Comparison of ENCODE assay signal across 1 cellular context in the genomic region with DNA sequence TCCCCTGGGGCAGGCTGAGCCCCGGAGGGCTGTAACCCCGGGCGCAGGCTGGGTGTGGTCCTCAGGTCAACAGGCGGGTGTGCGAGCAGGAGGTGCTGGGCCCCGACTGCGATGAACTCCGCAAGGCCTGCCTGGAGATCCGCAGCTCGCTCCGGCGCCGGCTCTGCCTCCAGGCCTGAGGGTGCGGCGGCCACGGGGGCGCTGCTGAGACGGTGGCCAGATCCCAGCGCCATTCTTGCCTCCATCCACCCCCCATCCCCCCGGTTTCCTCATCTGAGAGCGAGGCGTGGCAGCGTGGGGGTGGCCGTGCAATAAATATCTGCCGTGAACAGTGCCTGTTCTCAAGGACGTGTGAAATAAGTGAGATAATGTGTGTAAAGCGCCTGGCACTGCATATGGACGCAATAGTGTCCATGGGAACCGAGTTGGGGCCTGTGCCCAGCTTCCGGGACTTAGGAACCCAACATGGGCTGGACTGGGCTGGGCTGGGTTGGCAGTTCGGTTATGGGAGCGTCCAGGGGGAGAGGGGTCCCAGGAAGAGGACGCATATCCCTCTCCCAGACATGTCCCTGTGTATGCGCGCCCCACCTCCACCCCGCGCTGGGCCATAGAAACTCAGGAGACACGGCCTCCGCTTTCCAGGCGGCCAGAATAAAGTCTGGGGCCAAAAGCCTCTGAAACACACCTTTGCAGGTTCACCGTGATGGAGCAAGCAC.
A peak's percentile ranks its signal among the peaks of the same experiment; 100 is the strongest.
TF ChIP-seq lines count a peak whose summit lies in the region.

No MANE protein-coding gene starts in this region.

TF ChIP-seq in HEK293, 187 proteins besides CTCF, POLR2A, EP300 and RAD21 (continued from another document and continues in another):
- TF ChIP-seq, protein P1, sequence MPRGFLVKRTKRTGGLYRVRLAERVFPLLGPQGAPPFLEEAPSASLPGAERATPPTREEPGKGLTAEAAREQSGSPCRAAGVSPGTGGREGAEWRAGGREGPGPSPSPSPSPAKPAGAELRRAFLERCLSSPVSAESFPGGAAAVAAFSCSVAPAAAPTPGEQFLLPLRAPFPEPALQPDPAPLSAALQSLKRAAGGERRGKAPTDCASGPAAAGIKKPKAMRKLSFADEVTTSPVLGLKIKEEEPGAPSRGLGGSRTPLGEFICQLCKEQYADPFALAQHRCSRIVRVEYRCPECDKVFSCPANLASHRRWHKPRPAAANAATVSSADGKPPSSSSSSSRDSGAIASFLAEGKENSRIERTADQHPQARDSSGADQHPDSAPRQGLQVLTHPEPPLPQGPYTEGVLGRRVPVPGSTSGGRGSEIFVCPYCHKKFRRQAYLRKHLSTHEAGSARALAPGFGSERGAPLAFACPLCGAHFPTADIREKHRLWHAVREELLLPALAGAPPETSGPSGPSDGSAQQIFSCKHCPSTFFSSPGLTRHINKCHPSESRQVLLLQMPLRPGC (tag by site-specific recombination; IDR thresholded peaks at IDR 0.05) = no peak
- no peak for TF ChIP-seq ZNF560 (tag by site-specific recombination; IDR thresholded peaks at IDR 0.05; ENCODE audit: borderline replicate concordance)
- TF ChIP-seq ZFP69B (tag by site-specific recombination; IDR thresholded peaks at IDR 0.05) = peak; percentile 53; the same call in 1 of the 2 replicates
- TF ChIP-seq ZNF664 (tag by site-specific recombination; IDR thresholded peaks at IDR 0.05) = no peak
- peak; percentile 76 for TF ChIP-seq ZBTB8A (tag by site-specific recombination; IDR thresholded peaks at IDR 0.05)
- TF ChIP-seq ZNF571 (tag by site-specific recombination; IDR thresholded peaks at IDR 0.05) = no peak
- no peak for TF ChIP-seq BCL11B (tag by site-specific recombination; IDR thresholded peaks at IDR 0.05; ENCODE audit: low read depth)
- TF ChIP-seq ZNF155 (tag by site-specific recombination; IDR thresholded peaks at IDR 0.05) = no peak
- TF ChIP-seq ZNF266 (tag by site-specific recombination; IDR thresholded peaks at IDR 0.05; ENCODE audit: low read depth) = no peak
- TF ChIP-seq BCL11A (tag by site-specific recombination; IDR thresholded peaks at IDR 0.05; ENCODE audit: low read depth) = no peak
- TF ChIP-seq, protein P2, sequence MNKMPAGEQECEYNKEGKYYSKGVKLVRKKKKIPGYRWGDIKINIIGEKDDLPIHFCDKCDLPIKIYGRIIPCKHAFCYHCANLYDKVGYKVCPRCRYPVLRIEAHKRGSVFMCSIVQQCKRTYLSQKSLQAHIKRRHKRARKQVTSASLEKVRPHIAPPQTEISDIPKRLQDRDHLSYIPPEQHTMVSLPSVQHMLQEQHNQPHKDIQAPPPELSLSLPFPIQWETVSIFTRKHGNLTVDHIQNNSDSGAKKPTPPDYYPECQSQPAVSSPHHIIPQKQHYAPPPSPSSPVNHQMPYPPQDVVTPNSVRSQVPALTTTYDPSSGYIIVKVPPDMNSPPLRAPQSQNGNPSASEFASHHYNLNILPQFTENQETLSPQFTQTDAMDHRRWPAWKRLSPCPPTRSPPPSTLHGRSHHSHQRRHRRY (tag by site-specific recombination; IDR thresholded peaks at IDR 0.05) = 0 out of 2 replicates have a peak, but pooled peaks have one; percentile 18
- TF ChIP-seq WT1 (tag by site-specific recombination; IDR thresholded peaks at IDR 0.05) = no peak
- TF ChIP-seq ZNF777 (tag by site-specific recombination; IDR thresholded peaks at IDR 0.05; ENCODE audit: borderline replicate concordance) = no peak
- no peak for TF ChIP-seq GFI1B (tag by site-specific recombination; IDR thresholded peaks at IDR 0.05)
- TF ChIP-seq, protein P3, sequence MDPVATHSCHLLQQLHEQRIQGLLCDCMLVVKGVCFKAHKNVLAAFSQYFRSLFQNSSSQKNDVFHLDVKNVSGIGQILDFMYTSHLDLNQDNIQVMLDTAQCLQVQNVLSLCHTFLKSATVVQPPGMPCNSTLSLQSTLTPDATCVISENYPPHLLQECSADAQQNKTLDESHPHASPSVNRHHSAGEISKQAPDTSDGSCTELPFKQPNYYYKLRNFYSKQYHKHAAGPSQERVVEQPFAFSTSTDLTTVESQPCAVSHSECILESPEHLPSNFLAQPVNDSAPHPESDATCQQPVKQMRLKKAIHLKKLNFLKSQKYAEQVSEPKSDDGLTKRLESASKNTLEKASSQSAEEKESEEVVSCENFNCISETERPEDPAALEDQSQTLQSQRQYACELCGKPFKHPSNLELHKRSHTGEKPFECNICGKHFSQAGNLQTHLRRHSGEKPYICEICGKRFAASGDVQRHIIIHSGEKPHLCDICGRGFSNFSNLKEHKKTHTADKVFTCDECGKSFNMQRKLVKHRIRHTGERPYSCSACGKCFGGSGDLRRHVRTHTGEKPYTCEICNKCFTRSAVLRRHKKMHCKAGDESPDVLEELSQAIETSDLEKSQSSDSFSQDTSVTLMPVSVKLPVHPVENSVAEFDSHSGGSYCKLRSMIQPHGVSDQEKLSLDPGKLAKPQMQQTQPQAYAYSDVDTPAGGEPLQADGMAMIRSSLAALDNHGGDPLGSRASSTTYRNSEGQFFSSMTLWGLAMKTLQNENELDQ (tag by site-specific recombination; IDR thresholded peaks at IDR 0.05; ENCODE audit: low read depth) = no peak
- TF ChIP-seq ZIC2 (tag by site-specific recombination; IDR thresholded peaks at IDR 0.05) = peak; percentile 76
- no peak for TF ChIP-seq HOXC10 (CRISPR knock-in tag; IDR thresholded peaks at IDR 0.05)
- TF ChIP-seq ZNF530 (tag by site-specific recombination; IDR thresholded peaks at IDR 0.05; ENCODE audit: low read depth) = no peak
- TF ChIP-seq HOXA7 (CRISPR knock-in tag; IDR thresholded peaks at IDR 0.05; ENCODE audit: borderline replicate concordance) = no peak
- no peak for TF ChIP-seq SP2 (tag by site-specific recombination; IDR thresholded peaks at IDR 0.05)
- peak; percentile 94 for TF ChIP-seq ZNF600 (tag by site-specific recombination; IDR thresholded peaks at IDR 0.05)
- TF ChIP-seq ZNF558 (tag by site-specific recombination; IDR thresholded peaks at IDR 0.05) = no peak
- TF ChIP-seq KLF1 (tag by site-specific recombination; IDR thresholded peaks at IDR 0.05) = peak; percentile 69
- TF ChIP-seq ZNF585B (tag by site-specific recombination; IDR thresholded peaks at IDR 0.05) = no peak
- no peak for TF ChIP-seq ZNF211 (tag by site-specific recombination; IDR thresholded peaks at IDR 0.05; ENCODE audit: low read depth)
- no peak for TF ChIP-seq ZNF23 (tag by site-specific recombination; IDR thresholded peaks at IDR 0.05; ENCODE audit: borderline replicate concordance)
- no peak for TF ChIP-seq ZNF623 (tag by site-specific recombination; IDR thresholded peaks at IDR 0.05)
- TF ChIP-seq ZNF335 (tag by site-specific recombination; conservative IDR thresholded peaks at IDR 0.05) = peak; percentile 100
- TF ChIP-seq ZNF555 (tag by site-specific recombination; conservative IDR thresholded peaks at IDR 0.05) = no peak
- TF ChIP-seq, protein P4, sequence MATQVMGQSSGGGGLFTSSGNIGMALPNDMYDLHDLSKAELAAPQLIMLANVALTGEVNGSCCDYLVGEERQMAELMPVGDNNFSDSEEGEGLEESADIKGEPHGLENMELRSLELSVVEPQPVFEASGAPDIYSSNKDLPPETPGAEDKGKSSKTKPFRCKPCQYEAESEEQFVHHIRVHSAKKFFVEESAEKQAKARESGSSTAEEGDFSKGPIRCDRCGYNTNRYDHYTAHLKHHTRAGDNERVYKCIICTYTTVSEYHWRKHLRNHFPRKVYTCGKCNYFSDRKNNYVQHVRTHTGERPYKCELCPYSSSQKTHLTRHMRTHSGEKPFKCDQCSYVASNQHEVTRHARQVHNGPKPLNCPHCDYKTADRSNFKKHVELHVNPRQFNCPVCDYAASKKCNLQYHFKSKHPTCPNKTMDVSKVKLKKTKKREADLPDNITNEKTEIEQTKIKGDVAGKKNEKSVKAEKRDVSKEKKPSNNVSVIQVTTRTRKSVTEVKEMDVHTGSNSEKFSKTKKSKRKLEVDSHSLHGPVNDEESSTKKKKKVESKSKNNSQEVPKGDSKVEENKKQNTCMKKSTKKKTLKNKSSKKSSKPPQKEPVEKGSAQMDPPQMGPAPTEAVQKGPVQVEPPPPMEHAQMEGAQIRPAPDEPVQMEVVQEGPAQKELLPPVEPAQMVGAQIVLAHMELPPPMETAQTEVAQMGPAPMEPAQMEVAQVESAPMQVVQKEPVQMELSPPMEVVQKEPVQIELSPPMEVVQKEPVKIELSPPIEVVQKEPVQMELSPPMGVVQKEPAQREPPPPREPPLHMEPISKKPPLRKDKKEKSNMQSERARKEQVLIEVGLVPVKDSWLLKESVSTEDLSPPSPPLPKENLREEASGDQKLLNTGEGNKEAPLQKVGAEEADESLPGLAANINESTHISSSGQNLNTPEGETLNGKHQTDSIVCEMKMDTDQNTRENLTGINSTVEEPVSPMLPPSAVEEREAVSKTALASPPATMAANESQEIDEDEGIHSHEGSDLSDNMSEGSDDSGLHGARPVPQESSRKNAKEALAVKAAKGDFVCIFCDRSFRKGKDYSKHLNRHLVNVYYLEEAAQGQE (tag by site-specific recombination; IDR thresholded peaks at IDR 0.05) = no peak
- no peak for TF ChIP-seq ZNF521 (tag by site-specific recombination; IDR thresholded peaks at IDR 0.05)
- TF ChIP-seq ZNF324 (tag by site-specific recombination; IDR thresholded peaks at IDR 0.05) = no peak
- no peak for TF ChIP-seq ZBTB48 (tag by site-specific recombination; IDR thresholded peaks at IDR 0.05)
- peak; percentile 51; the same call in 1 of the 2 replicates for TF ChIP-seq ZNF660 (tag by site-specific recombination; IDR thresholded peaks at IDR 0.05)
- peak; percentile 48; the same call in 1 of the 2 replicates for TF ChIP-seq ZNF24 (tag by site-specific recombination; IDR thresholded peaks at IDR 0.05)
- no peak for TF ChIP-seq ZNF768 (tag by site-specific recombination; IDR thresholded peaks at IDR 0.05)
- TF ChIP-seq, protein P5, sequence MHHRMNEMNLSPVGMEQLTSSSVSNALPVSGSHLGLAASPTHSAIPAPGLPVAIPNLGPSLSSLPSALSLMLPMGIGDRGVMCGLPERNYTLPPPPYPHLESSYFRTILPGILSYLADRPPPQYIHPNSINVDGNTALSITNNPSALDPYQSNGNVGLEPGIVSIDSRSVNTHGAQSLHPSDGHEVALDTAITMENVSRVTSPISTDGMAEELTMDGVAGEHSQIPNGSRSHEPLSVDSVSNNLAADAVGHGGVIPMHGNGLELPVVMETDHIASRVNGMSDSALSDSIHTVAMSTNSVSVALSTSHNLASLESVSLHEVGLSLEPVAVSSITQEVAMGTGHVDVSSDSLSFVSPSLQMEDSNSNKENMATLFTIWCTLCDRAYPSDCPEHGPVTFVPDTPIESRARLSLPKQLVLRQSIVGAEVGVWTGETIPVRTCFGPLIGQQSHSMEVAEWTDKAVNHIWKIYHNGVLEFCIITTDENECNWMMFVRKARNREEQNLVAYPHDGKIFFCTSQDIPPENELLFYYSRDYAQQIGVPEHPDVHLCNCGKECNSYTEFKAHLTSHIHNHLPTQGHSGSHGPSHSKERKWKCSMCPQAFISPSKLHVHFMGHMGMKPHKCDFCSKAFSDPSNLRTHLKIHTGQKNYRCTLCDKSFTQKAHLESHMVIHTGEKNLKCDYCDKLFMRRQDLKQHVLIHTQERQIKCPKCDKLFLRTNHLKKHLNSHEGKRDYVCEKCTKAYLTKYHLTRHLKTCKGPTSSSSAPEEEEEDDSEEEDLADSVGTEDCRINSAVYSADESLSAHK (tag by site-specific recombination; IDR thresholded peaks at IDR 0.05) = no peak
- peak; percentile 77 for TF ChIP-seq ZEB2 (tag by site-specific recombination; IDR thresholded peaks at IDR 0.05)
- TF ChIP-seq ZNF433 (tag by site-specific recombination; IDR thresholded peaks at IDR 0.05; ENCODE audit: low read depth) = no peak
- TF ChIP-seq, protein P6, sequence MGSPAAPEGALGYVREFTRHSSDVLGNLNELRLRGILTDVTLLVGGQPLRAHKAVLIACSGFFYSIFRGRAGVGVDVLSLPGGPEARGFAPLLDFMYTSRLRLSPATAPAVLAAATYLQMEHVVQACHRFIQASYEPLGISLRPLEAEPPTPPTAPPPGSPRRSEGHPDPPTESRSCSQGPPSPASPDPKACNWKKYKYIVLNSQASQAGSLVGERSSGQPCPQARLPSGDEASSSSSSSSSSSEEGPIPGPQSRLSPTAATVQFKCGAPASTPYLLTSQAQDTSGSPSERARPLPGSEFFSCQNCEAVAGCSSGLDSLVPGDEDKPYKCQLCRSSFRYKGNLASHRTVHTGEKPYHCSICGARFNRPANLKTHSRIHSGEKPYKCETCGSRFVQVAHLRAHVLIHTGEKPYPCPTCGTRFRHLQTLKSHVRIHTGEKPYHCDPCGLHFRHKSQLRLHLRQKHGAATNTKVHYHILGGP (tag by site-specific recombination; IDR thresholded peaks at IDR 0.05) = no peak
- TF ChIP-seq, protein P7, sequence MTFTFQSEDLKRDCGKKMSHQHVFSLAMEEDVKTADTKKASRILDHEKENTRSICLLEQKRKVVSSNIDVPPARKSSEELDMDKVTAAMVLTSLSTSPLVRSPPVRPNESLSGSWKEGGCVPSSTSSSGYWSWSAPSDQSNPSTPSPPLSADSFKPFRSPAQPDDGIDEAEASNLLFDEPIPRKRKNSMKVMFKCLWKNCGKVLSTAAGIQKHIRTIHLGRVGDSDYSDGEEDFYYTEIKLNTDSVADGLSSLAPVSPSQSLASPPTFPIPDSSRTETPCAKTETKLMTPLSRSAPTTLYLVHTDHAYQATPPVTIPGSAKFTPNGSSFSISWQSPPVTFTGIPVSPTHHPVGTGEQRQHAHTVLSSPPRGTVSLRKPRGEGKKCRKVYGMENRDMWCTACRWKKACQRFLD (tag by site-specific recombination; IDR thresholded peaks at IDR 0.05) = no peak
- TF ChIP-seq, protein P8, sequence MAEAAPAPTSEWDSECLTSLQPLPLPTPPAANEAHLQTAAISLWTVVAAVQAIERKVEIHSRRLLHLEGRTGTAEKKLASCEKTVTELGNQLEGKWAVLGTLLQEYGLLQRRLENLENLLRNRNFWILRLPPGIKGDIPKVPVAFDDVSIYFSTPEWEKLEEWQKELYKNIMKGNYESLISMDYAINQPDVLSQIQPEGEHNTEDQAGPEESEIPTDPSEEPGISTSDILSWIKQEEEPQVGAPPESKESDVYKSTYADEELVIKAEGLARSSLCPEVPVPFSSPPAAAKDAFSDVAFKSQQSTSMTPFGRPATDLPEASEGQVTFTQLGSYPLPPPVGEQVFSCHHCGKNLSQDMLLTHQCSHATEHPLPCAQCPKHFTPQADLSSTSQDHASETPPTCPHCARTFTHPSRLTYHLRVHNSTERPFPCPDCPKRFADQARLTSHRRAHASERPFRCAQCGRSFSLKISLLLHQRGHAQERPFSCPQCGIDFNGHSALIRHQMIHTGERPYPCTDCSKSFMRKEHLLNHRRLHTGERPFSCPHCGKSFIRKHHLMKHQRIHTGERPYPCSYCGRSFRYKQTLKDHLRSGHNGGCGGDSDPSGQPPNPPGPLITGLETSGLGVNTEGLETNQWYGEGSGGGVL (tag by site-specific recombination; IDR thresholded peaks at IDR 0.05) = no peak
- TF ChIP-seq, protein P9, sequence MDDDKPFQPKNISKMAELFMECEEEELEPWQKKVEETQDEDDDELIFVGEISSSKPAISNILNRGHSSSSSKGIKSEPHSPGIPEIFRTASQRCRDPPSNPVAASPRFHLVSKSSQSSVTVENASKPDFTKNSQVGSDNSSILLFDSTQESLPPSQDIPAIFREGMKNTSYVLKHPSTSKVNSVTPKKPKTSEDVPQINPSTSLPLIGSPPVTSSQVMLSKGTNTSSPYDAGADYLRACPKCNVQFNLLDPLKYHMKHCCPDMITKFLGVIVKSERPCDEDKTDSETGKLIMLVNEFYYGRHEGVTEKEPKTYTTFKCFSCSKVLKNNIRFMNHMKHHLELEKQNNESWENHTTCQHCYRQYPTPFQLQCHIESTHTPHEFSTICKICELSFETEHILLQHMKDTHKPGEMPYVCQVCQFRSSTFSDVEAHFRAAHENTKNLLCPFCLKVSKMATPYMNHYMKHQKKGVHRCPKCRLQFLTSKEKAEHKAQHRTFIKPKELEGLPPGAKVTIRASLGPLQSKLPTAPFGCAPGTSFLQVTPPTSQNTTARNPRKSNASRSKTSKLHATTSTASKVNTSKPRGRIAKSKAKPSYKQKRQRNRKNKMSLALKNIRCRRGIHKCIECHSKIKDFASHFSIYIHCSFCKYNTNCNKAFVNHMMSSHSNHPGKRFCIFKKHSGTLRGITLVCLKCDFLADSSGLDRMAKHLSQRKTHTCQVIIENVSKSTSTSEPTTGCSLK (tag by site-specific recombination; IDR thresholded peaks at IDR 0.05) = no peak
